Comparison of ENCODE assay signal across 15 cellular contexts in the genomic region with DNA sequence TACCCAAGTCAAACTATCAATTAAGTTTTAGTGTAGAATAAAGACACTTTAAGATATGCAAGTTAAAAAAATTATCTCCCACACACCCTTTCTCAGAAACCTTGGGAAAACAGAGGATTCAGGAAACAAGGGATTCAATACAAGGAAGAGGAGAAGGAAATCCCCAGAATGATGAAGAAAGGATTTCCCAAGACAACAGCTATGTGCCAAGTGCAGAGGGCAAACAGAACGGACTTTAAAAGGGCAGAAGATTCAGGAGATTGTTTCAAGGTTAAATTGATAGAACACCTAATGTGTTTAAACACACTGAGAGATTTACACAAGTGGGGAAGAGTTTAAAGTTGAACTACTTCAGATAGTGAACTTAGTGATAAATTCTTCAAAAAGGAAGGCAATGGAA.
"Had no signal": no experiment of that assay in that cellular context is flagged by ENCODE, and none has a peak within 500 bp of the region (broad histone marks: within the 10 kb centered on the region; RNA-seq: fewer than 3 reads in every experiment).

No MANE protein-coding gene starts in this region.

- DNase-seq: activated CD4-positive, alpha-beta memory T cell treated with anti-CD3 and anti-CD28 coated beads for 36 hours; activated CD4-positive, CD25-positive, alpha-beta regulatory T cell treated with anti-CD3 and anti-CD28 coated beads, Interleukin-2, amount 50 U/mL, for 72 hours; activated naive CD8-positive, alpha-beta T cell treated with anti-CD3 and anti-CD28 coated beads, Interleukin-2, amount 50 U/mL, for 24 hours; colonic mucosa; effector CD4-positive, alpha-beta T cell; hippocampal formation; natural killer cell; sigmoid colon; stimulated activated CD4-positive, alpha-beta T cell treated with anti-CD3 and anti-CD28 coated beads, Interleukin-4, amount 100 ng/mL, for 24 hours; stimulated activated naive CD8-positive, alpha-beta T cell treated with anti-CD3 and anti-CD28 coated beads, Interleukin-15, amount 100 ng/mL, for 72 hours; SW 1271 had no signal

- H3K36me3 Mint-ChIP-seq: natural killer cell had no signal

- H3K36me3 ChIP-seq: colonic mucosa, sigmoid colon, vagina had no signal

- H3K27ac ChIP-seq: vagina had no signal

- H3K4me1 ChIP-seq: colonic mucosa had no signal

- H3K4me3 ChIP-seq: colonic mucosa, lung, sigmoid colon, vagina had no signal

- H3K27me3 ChIP-seq: colonic mucosa, sigmoid colon, vagina had no signal

- H3K9me3 ChIP-seq: colonic mucosa, sigmoid colon, vagina had no signal

- H3K27ac Mint-ChIP-seq: natural killer cell; progenitor cell of endocrine pancreas; stimulated activated naive CD8-positive, alpha-beta T cell treated with anti-CD3 and anti-CD28 coated beads, Interleukin-15, amount 100 ng/mL, for 72 hours; T-helper 2 cell treated with Interferon-gamma antibody and Interleukin-4, amounts not matched to agents 5 μg/mL and 100 μg/mL, for 36 hours had no signal

- H3K27me3 Mint-ChIP-seq: progenitor cell of endocrine pancreas had no signal

- H3K9me3 Mint-ChIP-seq: natural killer cell had no signal

- H3K4me3 Mint-ChIP-seq: activated CD4-positive, alpha-beta memory T cell treated with anti-CD3 and anti-CD28 coated beads for 36 hours; activated naive CD8-positive, alpha-beta T cell treated with anti-CD3 and anti-CD28 coated beads, Interleukin-2, amount 50 U/mL, for 24 hours; natural killer cell; stimulated activated naive CD8-positive, alpha-beta T cell treated with anti-CD3 and anti-CD28 coated beads, Interleukin-15, amount 100 ng/mL, for 72 hours; T-helper 2 cell treated with Interferon-gamma antibody and Interleukin-4, amounts not matched to agents 5 μg/mL and 100 μg/mL, for 36 hours had no signal
